ENCODE assay signal across 15 cellular contexts in the genomic region with DNA sequence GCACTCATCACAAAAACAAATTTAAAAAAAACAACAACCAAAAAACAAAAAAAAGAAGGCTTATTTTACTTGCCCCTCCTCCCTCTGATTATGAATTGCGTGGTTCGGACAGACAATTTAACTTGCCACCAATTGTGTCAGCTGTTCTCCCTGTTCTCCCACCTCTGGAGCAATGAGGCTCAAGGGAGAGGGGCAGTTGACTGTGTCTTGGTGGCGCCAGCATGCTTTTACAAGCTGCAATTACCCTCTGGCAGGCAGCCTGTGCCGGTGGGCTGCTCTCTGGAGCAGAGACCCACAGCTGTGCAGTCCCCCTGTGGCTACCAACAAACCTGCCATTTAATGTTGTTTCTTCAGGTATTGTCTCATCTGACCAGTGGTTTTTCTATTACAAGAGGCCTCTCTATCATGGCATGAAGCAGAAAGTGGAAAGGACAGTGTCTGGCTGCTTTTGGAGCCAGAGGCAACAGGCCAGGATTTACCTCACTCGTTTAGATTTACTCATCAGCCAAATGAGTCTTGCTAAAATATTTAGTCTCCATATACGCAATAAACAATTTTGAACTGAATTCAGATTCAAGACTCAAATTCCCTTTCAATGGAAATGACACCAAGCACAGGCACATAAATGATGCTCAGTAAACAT.
DNase-seq lines count a peak whose midpoint lies in the region; ATAC-seq and TF ChIP-seq lines count a peak whose summit lies in the region.
"Had no signal": no experiment of that assay in that cellular context is flagged by ENCODE, and none has a peak within 500 bp of the region (broad histone marks: within the 10 kb centered on the region; RNA-seq: fewer than 3 reads in every experiment).

No MANE protein-coding gene starts in this region.

- POLR2A ChIA-PET in IMR-90 (lab: Charles Lee; ENCODE audit: unreplicated experiment) (no interaction called here), PC-3 (lab: Charles Lee; ENCODE audit: unreplicated experiment) (no interaction called here), PC-9 (lab: Charles Lee; ENCODE audit: unreplicated experiment) (no interaction called here)

- H3K4me1 ChIP-seq in IMR-90 (ENCODE audit: control insufficient read depth, insufficient read depth, low read length) (peaks cover 13% of the 10 kb centered on the region), PC-3 (ENCODE audit: insufficient read depth, low read length) (peaks cover 35% of the 10 kb centered on the region), prostate gland (replicated peaks) (peaks cover 4% of the 10 kb centered on the region), PC-9 (replicated peaks; ENCODE audit: insufficient read depth) (no peaks in the 10 kb centered on the region), tibial artery (peaks cover 0 to 15% (median 9%) of the 10 kb centered on the region in 4 donors)

- H3K79me2 ChIP-seq in PC-3 (ENCODE audit: low read length), result no peaks in the 10 kb centered on the region
- H3K79me2 ChIP-seq in PC-9 (ENCODE audit: low read depth), result no peaks in the 10 kb centered on the region

- H2BK5ac ChIP-seq in IMR-90 (ENCODE audit: low read depth, low read length, poor library complexity, severe bottlenecking), result no peak overlapping the region

- no peak overlapping the region for H2BK15ac ChIP-seq in IMR-90 (ENCODE audit: low read depth, low read length)

- H3K18ac ChIP-seq in IMR-90 (ENCODE audit: low read depth, low read length), result peak overlapping the region; percentile 68; the same call in 1 of the 2 replicates

- TF ChIP-seq POLR2A in IMR-90 (IDR thresholded peaks at IDR 0.05; ENCODE audit: low read depth, low read length) (no peak), prostate gland (IDR thresholded peaks at IDR 0.05) (no peak)

- H3F3A ChIP-seq in PC-3 (ENCODE audit: low read length, unreplicated experiment), result peaks cover 4% of the 10 kb centered on the region
- no peaks in the 10 kb centered on the region for H3F3A ChIP-seq in PC-9 (ENCODE audit: insufficient read depth, low read depth)

- intact Hi-C loops in IMR-90 (cut with micrococcal nuclease), result loop anchor here (5.0 to 10.0 kb wide), 3 partner anchors 63 to 245 kb away; no protein-coding TSS in a partner anchor
- intact Hi-C loops in PC-3 (cut with micrococcal nuclease), result loop anchor here (5.0 to 10.0 kb wide), 3 partner anchors 63 to 965 kb away; no protein-coding TSS in a partner anchor
- intact Hi-C loops in prostate gland (cut with DNase I), result loop anchor here (5.0 kb wide), 1 partner anchor 163 kb away; no protein-coding TSS in a partner anchor
- intact Hi-C loops in PC-9 (cut with micrococcal nuclease; ENCODE audit: unreplicated experiment), result no loop called here
- intact Hi-C loops in tibial artery (cut with DNase I; ENCODE audit: low total_unique reads), result loop anchor here (10.0 kb wide), 1 partner anchor 1185 kb away; no protein-coding TSS in a partner anchor

- dilution Hi-C loops in IMR-90 (cut with HindIII; ENCODE audit: low sequenced_read_pairs, unreplicated experiment), result no loop called here

- CTCF ChIA-PET in IMR-90 (lab: Yijun Ruan, JAX) (no interaction called here), PC-3 (lab: Charles Lee) (no interaction called here), PC-9 (lab: Charles Lee) (no interaction called here)

- H4K8ac ChIP-seq in IMR-90 (ENCODE audit: low read depth in 2 of 2, low read length in 2 of 2), result no peak overlapping the region

- H4K20me1 ChIP-seq in IMR-90 (ENCODE audit: insufficient read depth, low read length) (0 out of 2 replicates have a peak, but pooled peaks cover 6% of the 10 kb centered on the region), PC-3 (ENCODE audit: low read length) (no peaks in the 10 kb centered on the region), PC-9 (ENCODE audit: insufficient read depth) (no peaks in the 10 kb centered on the region)

- H2AFZ ChIP-seq in IMR-90 (replicated peaks; ENCODE audit: low read length, poor library complexity), result no peak overlapping the region
- H2AFZ ChIP-seq in PC-3 (ENCODE audit: low read length), result no peak overlapping the region
- no peak overlapping the region for H2AFZ ChIP-seq in PC-9

- no peaks in the 10 kb centered on the region for H3K36me3 ChIP-seq in IMR-90 (ENCODE audit: control insufficient read depth, insufficient read depth, low read length)
- no peaks in the 10 kb centered on the region for H3K36me3 ChIP-seq in PC-3 (ENCODE audit: low read depth, low read length)
- H3K36me3 ChIP-seq in prostate gland, result no peaks in the 10 kb centered on the region
- H3K36me3 ChIP-seq in PC-9 (ENCODE audit: low read depth), result no peaks in the 10 kb centered on the region
- H3K36me3 ChIP-seq in tibial artery, result no peaks in the 10 kb centered on the region

- peak overlapping the region; percentile 22; the same call in 1 of the 2 replicates for H2BK120ac ChIP-seq in IMR-90 (ENCODE audit: low read depth, low read length)

- no peak overlapping the region for H2BK20ac ChIP-seq in IMR-90 (ENCODE audit: low read depth, low read length)

- BruUV-seq in IMR-90 (replicated peaks; lab: Mats Ljungman, UMichigan) (no TSS peak), PC-3 (replicated peaks; lab: Mats Ljungman, UMichigan) (no TSS peak), PC-9 (replicated peaks; lab: Mats Ljungman, UMichigan) (no TSS peak)

- H3K56ac ChIP-seq in IMR-90 (ENCODE audit: extremely low read depth, insufficient read depth, low read length), result no peak overlapping the region

- DNase-seq in DMS79 (lab: John Stamatoyannopoulos, UW), result peak; percentile 98
- peak; percentile 25 for DNase-seq in IMR-90
- DNase-seq in PC-3, result no peak
- DNase-seq in prostate gland (ENCODE audit: low spot score), result no peak
- DNase-seq in PC-9, result no peak
- no peak for DNase-seq in activated CD8-positive, alpha-beta memory T cell treated with anti-CD3 and anti-CD28 coated beads, Interleukin-2, amount 50 U/mL, for 4 hours
- DNase-seq in tibial artery, result no peak
- DNase-seq: activated CD4-positive, alpha-beta T cell treated with anti-CD3 and anti-CD28 coated beads for 1 hour; activated CD8-positive, alpha-beta memory T cell treated with anti-CD3 and anti-CD28 coated beads, Interleukin-2, amount 50 U/mL, for 48 hours; activated naive CD4-positive, alpha-beta T cell treated with anti-CD3 and anti-CD28 coated beads for 36 hours; AML-193; NCI-H82; stimulated activated naive CD8-positive, alpha-beta T cell treated with anti-CD3 and anti-CD28 coated beads, Interleukin-15, Interleukin-2, amounts not matched to agents 100 U/mL and 50 U/mL, for 24 hours; T-helper 2 cell had no signal

- peak overlapping the region; percentile 39; the same call in 1 of the 2 replicates for H3K4ac ChIP-seq in IMR-90 (ENCODE audit: low read depth, low read length)

- no peaks in the 10 kb centered on the region for H3K79me1 ChIP-seq in IMR-90 (ENCODE audit: low read depth in 1 of 2, low read length in 2 of 2)

- no peak for TF ChIP-seq RAD21 in IMR-90 (IDR thresholded peaks at IDR 0.05; ENCODE audit: low read length)

- H3K9me3 ChIP-seq in IMR-90 (ENCODE audit: control insufficient read depth, insufficient read depth, low read length), result no peaks in the 10 kb centered on the region
- H3K9me3 ChIP-seq in PC-3 (ENCODE audit: low read length), result no peaks in the 10 kb centered on the region
- no peaks in the 10 kb centered on the region for H3K9me3 ChIP-seq in prostate gland
- H3K9me3 ChIP-seq in PC-9 (ENCODE audit: insufficient read depth, low read depth), result peaks cover 6% of the 10 kb centered on the region; the same call in 1 of the 2 replicates
- no peaks in the 10 kb centered on the region for H3K9me3 ChIP-seq in tibial artery

- in situ Hi-C loops in IMR-90 (cut with MboI; ENCODE audit: low sequenced_read_pairs), result no loop called here

- H3K9ac ChIP-seq in IMR-90 (ENCODE audit: low read depth, low read length) (no peak overlapping the region), PC-3 (ENCODE audit: low read length) (no peak overlapping the region)

- H3K4me2 ChIP-seq in IMR-90 (ENCODE audit: low read depth, low read length) (no peak overlapping the region), PC-3 (ENCODE audit: low read length) (0 out of 2 replicates have a peak overlapping the region, but pooled peaks have one; percentile 29), PC-9 (no peak overlapping the region)

- H3K4me3 ChIP-seq in IMR-90 (ENCODE audit: insufficient read depth, low read depth, low read length), result no peak overlapping the region
- no peak overlapping the region for H3K4me3 ChIP-seq in PC-3 (ENCODE audit: low read length)
- H3K4me3 ChIP-seq in prostate gland, result no peak overlapping the region
- H3K4me3 ChIP-seq in PC-9, result no peak overlapping the region
- no peak overlapping the region for H3K4me3 ChIP-seq in tibial artery

- no peaks in the 10 kb centered on the region for H3K9me2 ChIP-seq in PC-3 (replicated peaks; ENCODE audit: low read length)
- no peaks in the 10 kb centered on the region for H3K9me2 ChIP-seq in PC-9 (ENCODE audit: insufficient read depth)

- no peak overlapping the region for H3K23ac ChIP-seq in IMR-90 (ENCODE audit: low read depth, low read length)

- no peak overlapping the region for H4K91ac ChIP-seq in IMR-90 (ENCODE audit: insufficient read depth, low read depth, low read length)

- H2AK9ac ChIP-seq in IMR-90 (replicated peaks; ENCODE audit: low read depth, low read length, poor library complexity), result no peak overlapping the region

- no peak overlapping the region for H3K14ac ChIP-seq in IMR-90 (replicated peaks; ENCODE audit: low read depth, low read length)

- H3K9me1 ChIP-seq in IMR-90 (ENCODE audit: insufficient read depth, low read length), result no peaks in the 10 kb centered on the region

- no peak overlapping the region for H2AK5ac ChIP-seq in IMR-90 (ENCODE audit: low read depth, low read length)

- no CpG with 5 or more reads among the region's 6 CpGs for WGBS in IMR-90 (ENCODE audit: extremely low coverage in 2 of 2, insufficient read length in 1 of 2), 2 experiments
- 23% methylated on average over 6 of the region's 6 CpGs for WGBS in prostate gland

- TF ChIP-seq CTCF in IMR-90 (conservative IDR thresholded peaks at IDR 0.05; ENCODE audit: low read depth, low read length) (no peak), PC-3 (conservative IDR thresholded peaks at IDR 0.05; ENCODE audit: low read depth, low read length) (no peak), prostate gland (IDR thresholded peaks at IDR 0.05) (no peak), PC-9 (conservative IDR thresholded peaks at IDR 0.05) (no peak), tibial artery (IDR thresholded peaks at IDR 0.05) (no peak)

- H3K27ac ChIP-seq in IMR-90 (ENCODE audit: insufficient read depth, low read length) (no peak overlapping the region), PC-3 (ENCODE audit: low read length) (no peak overlapping the region), prostate gland (peak overlapping the region; percentile 51 to 58), PC-9 (no peak overlapping the region), tibial artery (peak overlapping the region in 1 of 2 donors; percentile 20)

- ATAC-seq in IMR-90 (ENCODE audit: low read depth) (0 out of 2 replicates have a peak, but pooled peaks have one; percentile 14), PC-3 (no peak), GM18858 (IDR thresholded peaks at IDR 0.05; ENCODE audit: unreplicated experiment) (no peak)
- ATAC-seq: stimulated activated naive CD8-positive, alpha-beta T cell treated with anti-CD3 and anti-CD28 coated beads, Interleukin-15, Interleukin-2, amounts not matched to agents 100 U/mL and 50 U/mL, for 24 hours had no signal

- no peak overlapping the region for H4K5ac ChIP-seq in IMR-90 (ENCODE audit: low read depth, low read length)

- H3K27me3 ChIP-seq in IMR-90 (ENCODE audit: control insufficient read depth, insufficient read depth, low read length) (peaks cover 11% of the 10 kb centered on the region), PC-3 (ENCODE audit: low read length) (no peaks in the 10 kb centered on the region), prostate gland (replicated peaks; ENCODE audit: insufficient read depth) (no peaks in the 10 kb centered on the region), PC-9 (ENCODE audit: insufficient read depth, low read depth) (no peaks in the 10 kb centered on the region), tibial artery (no peaks in the 10 kb centered on the region)

Comparison
In these comparisons a context has a peak if more than half of its experiments do, and no peak if none do; other contexts are left out.
1. DNase-seq: peak in DMS79 (single experiment) and IMR-90 (single experiment); none in PC-3 (single experiment), prostate gland (single experiment), PC-9 (0 of 2), activated CD8-positive, alpha-beta memory T cell treated with anti-CD3 and anti-CD28 coated beads, Interleukin-2, amount 50 U/mL, for 4 hours (single experiment) and tibial artery (0 of 2).
2. H3K27ac ChIP-seq: peak in prostate gland (2 of 2); none in IMR-90 (single experiment), PC-3 (single experiment) and PC-9 (single experiment).